8 cellular contexts compared by ENCODE assay signal in the genomic region with DNA sequence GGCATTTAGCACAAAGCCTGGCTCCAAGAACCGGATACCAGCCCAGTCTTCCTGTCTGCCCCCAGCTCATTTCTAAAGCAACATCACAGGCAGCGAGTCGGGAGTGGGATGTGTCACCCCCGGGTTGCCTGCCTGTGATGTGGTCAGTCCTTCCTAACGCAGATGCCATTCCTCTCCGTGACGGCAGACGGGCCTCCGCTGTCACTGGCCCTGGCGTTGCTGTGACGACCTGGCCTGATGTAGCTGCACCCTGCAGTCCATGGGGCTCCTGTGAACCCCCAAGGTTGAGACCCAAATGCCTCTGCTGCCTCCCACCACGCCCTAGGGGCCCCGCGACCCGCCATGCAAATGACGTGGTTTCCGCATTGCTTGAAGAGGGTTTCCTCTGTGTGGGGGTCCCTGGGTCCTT. TPM values are rescaled to one million over a fixed set of nuclear protein-coding genes. Genes with fewer than 3 reads are reported as not detected.
DNase-seq lines count a peak whose midpoint lies in the region; TF ChIP-seq lines count a peak whose summit lies in the region.

No MANE protein-coding gene starts in this region.

- H3K9me3 ChIP-seq in BLaER1 (no peaks in the 10 kb centered on the region), trophoblast cell (ENCODE audit: insufficient read depth, low read depth, low read length) (no peaks in the 10 kb centered on the region), uterus (no peaks in the 10 kb centered on the region), GM23248 (ENCODE audit: low read depth) (no peaks in the 10 kb centered on the region)

- no peak overlapping the region for H3K27ac ChIP-seq in BLaER1
- no peak overlapping the region for H3K27ac ChIP-seq in trophoblast cell (ENCODE audit: low read depth, low read length)
- peak overlapping the region; percentile 83 to 90 for H3K27ac ChIP-seq in uterus
- no peak overlapping the region for H3K27ac ChIP-seq in GM23248

- peak overlapping the region; percentile 94 for H3K4me2 ChIP-seq in BLaER1
- H3K4me2 ChIP-seq in trophoblast cell (ENCODE audit: low read length), result no peak overlapping the region
- no peak overlapping the region for H3K4me2 ChIP-seq in GM23248 (ENCODE audit: unreplicated experiment)

- H3K27me3 ChIP-seq in BLaER1 (no peaks in the 10 kb centered on the region), trophoblast cell (ENCODE audit: insufficient read depth, low read length) (no peaks in the 10 kb centered on the region), uterus (no peaks in the 10 kb centered on the region), GM23248 (replicated peaks; ENCODE audit: insufficient read depth) (no peaks in the 10 kb centered on the region)

- DNase-seq in T-helper 22 cell (ENCODE audit: low read depth), result peak; percentile 95
- peak; percentile 90 for DNase-seq in astrocyte of the hippocampus (ENCODE audit: low read depth, low spot score)
- DNase-seq in trophoblast cell, result peak; percentile 77 to 80
- DNase-seq in uterus, result peak in 1 of 2 donors; percentile 48
- DNase-seq in GM23248, result no peak
- no peak for DNase-seq in NCI-H345 (lab: John Stamatoyannopoulos, UW)
- DNase-seq in DMS 273 treated with DMSO at 0.1 percent for 48 hours (lab: John Stamatoyannopoulos, UW), result no peak

- H2BK5ac ChIP-seq in trophoblast cell (ENCODE audit: low read depth, low read length, poor library complexity), result no peak overlapping the region

- no peak overlapping the region for H4K12ac ChIP-seq in trophoblast cell (ENCODE audit: low read depth, low read length)

- no peak overlapping the region for H3K4ac ChIP-seq in trophoblast cell (ENCODE audit: low read depth, low read length)

- peak overlapping the region; percentile 11 for H2AK5ac ChIP-seq in trophoblast cell (ENCODE audit: low read length)

- no peak overlapping the region for H2AFZ ChIP-seq in trophoblast cell (ENCODE audit: insufficient read depth, low read length, poor library complexity)
- H2AFZ ChIP-seq in GM23248, result no peak overlapping the region

- H3K23ac ChIP-seq in trophoblast cell (ENCODE audit: low read length), result no peak overlapping the region

- H3K4me3 ChIP-seq in BLaER1 (peak overlapping the region; percentile 24), trophoblast cell (ENCODE audit: low read depth, low read length) (no peak overlapping the region), uterus (no peak overlapping the region), GM23248 (no peak overlapping the region)

- WGBS in trophoblast cell (ENCODE audit: extremely low coverage, insufficient coverage, insufficient read length), result no CpG with 5 or more reads among the region's 17 CpGs
- WGBS in GM23248 (ENCODE audit: low coverage in 1 of 2, low lambda C conversion rate in 2 of 2, missing lambda C conversion rate in 2 of 2), 2 experiments, result 84 to 91% methylated on average over 17 of the region's 17 CpGs

- H3K79me2 ChIP-seq in trophoblast cell (ENCODE audit: control insufficient read depth, insufficient read depth, low read length, poor library complexity), result no peaks in the 10 kb centered on the region
- H3K79me2 ChIP-seq in GM23248 (ENCODE audit: insufficient read depth), result no peaks in the 10 kb centered on the region

- peak overlapping the region; percentile 42 for H2BK12ac ChIP-seq in trophoblast cell (ENCODE audit: low read length)

- no peak for TF ChIP-seq POLR2A in uterus (IDR thresholded peaks at IDR 0.05)

- no peak overlapping the region for H4K91ac ChIP-seq in trophoblast cell (ENCODE audit: low read depth, low read length)

- H4K20me1 ChIP-seq in BLaER1, result peaks cover 43% of the 10 kb centered on the region
- no peaks in the 10 kb centered on the region for H4K20me1 ChIP-seq in GM23248 (ENCODE audit: insufficient read depth)

- no peaks in the 10 kb centered on the region for H3F3A ChIP-seq in GM23248 (ENCODE audit: insufficient read depth)

- TF ChIP-seq CTCF in uterus (IDR thresholded peaks at IDR 0.05), result no peak

- no peaks in the 10 kb centered on the region for H3K36me3 ChIP-seq in BLaER1
- H3K36me3 ChIP-seq in trophoblast cell (ENCODE audit: control insufficient read depth in 1 of 2, insufficient read depth in 2 of 2, low read length in 2 of 2), result peaks cover 2 to 4% of the 10 kb centered on the region in 2 experiments
- no peaks in the 10 kb centered on the region for H3K36me3 ChIP-seq in uterus
- H3K36me3 ChIP-seq in GM23248 (ENCODE audit: low read depth), result no peaks in the 10 kb centered on the region

- in situ Hi-C loops in GM23248 (cut with MboI), result no loop called here

- H3K4me1 ChIP-seq in BLaER1, result peaks cover 79% of the 10 kb centered on the region
- peaks cover 17 to 25% of the 10 kb centered on the region in 2 experiments for H3K4me1 ChIP-seq in trophoblast cell (ENCODE audit: control insufficient read depth in 1 of 2, insufficient read depth in 2 of 2, low read length in 2 of 2)
- peaks cover 0 to 11% of the 10 kb centered on the region in 2 donors for H3K4me1 ChIP-seq in uterus
- peaks cover 18% of the 10 kb centered on the region for H3K4me1 ChIP-seq in GM23248 (ENCODE audit: insufficient read depth)

- H2BK120ac ChIP-seq in trophoblast cell (ENCODE audit: insufficient read depth, low read length, poor library complexity), result no peak overlapping the region

- H3K79me1 ChIP-seq in trophoblast cell (ENCODE audit: low read length), result peaks cover 10% of the 10 kb centered on the region

- H3K9me2 ChIP-seq in GM23248 (ENCODE audit: insufficient read depth), result no peaks in the 10 kb centered on the region

- peak overlapping the region; percentile 20 for H4K8ac ChIP-seq in trophoblast cell (ENCODE audit: low read depth, low read length)

- no peak overlapping the region for H3K9ac ChIP-seq in BLaER1
- no peak overlapping the region for H3K9ac ChIP-seq in trophoblast cell (ENCODE audit: low read length)
- H3K9ac ChIP-seq in GM23248, result no peak overlapping the region

- intact Hi-C loops in uterus (cut with DNase I; ENCODE audit: low total_unique reads), result no loop called here

- no peak overlapping the region for H3K14ac ChIP-seq in trophoblast cell (ENCODE audit: low read length)

- H3K18ac ChIP-seq in trophoblast cell (ENCODE audit: low read length), result no peak overlapping the region

RNA-seq across cellular contexts. Expression of a gene that starts 12.3 kb away (rescaled TPM):
- polyA plus RNA-seq in trophoblast cell (2013), result 239 and 247 TPM in 2 replicates
- total RNA-seq in uterus, result 10 to 100 TPM in 3 of 4 donors, 1 to 10 TPM in 1; 8.8 to 53.4 (median 24.2) TPM
- 0.25 and 2.9 TPM in 2 replicates for total RNA-seq in GM23248 (2014; rRNA removed; shearing (Covaris generic))
- polyA plus RNA-seq in GM23248 (2016; fragmentation: Nextera tagmentation; extraction: Ambion mirVana), result 1.1 and 1.3 TPM in 2 replicates

RNA-seq across cellular contexts. Expression of a gene that starts 50.7 kb away (rescaled TPM):
- polyA plus RNA-seq in trophoblast cell (2013), result 10.5 TPM in 2 replicates
- total RNA-seq in uterus, result 100 to 1,000 TPM in 1 of 4 donors, 10 to 100 TPM in 3; 33.2 to 115 (median 56.5) TPM
- 16.4 and 18.7 TPM in 2 replicates for total RNA-seq in GM23248 (2014; rRNA removed; shearing (Covaris generic))
- polyA plus RNA-seq in GM23248 (2016; fragmentation: Nextera tagmentation; extraction: Ambion mirVana), result 5.6 and 6.8 TPM in 2 replicates

Comparison
In these comparisons a context has a peak if more than half of its experiments do, and no peak if none do; other contexts are left out.
1. H3K27ac ChIP-seq: peak in uterus (2 of 2); none in BLaER1 (single experiment), trophoblast cell (single experiment) and GM23248 (single experiment).
2. DNase-seq: peak in T-helper 22 cell (single experiment), astrocyte of the hippocampus (single experiment) and trophoblast cell (2 of 2); none in GM23248 (single experiment), NCI-H345 (single experiment) and DMS 273 treated with DMSO at 0.1 percent for 48 hours (single experiment).